1 cellular context compared by ENCODE assay signal in genomic region chr11:8805256-8805655, GRCh38.
A peak's percentile ranks its signal among the peaks of the same experiment; 100 is the strongest.
TF ChIP-seq lines count a peak whose summit lies in the region.

No MANE protein-coding gene starts in this region.

TF ChIP-seq in IMR-90, 13 proteins besides CTCF, POLR2A, EP300 and RAD21 (continued from another document):
- no peak for TF ChIP-seq ELK1 (IDR thresholded peaks at IDR 0.05; ENCODE audit: borderline replicate concordance, low read depth, low read length)
- TF ChIP-seq MXI1 (IDR thresholded peaks at IDR 0.05; ENCODE audit: borderline replicate concordance, low read depth, low read length) = no peak
- TF ChIP-seq BHLHE40 (IDR thresholded peaks at IDR 0.05; ENCODE audit: low read depth, low read length) = no peak
- no peak for TF ChIP-seq SMC3 (IDR thresholded peaks at IDR 0.05; ENCODE audit: low read depth, low read length)
- TF ChIP-seq MAFK (IDR thresholded peaks at IDR 0.05; ENCODE audit: low read depth, low read length) = peak; percentile 78
- TF ChIP-seq MAZ (IDR thresholded peaks at IDR 0.05; ENCODE audit: borderline replicate concordance, low read depth, low read length) = no peak
- no peak for TF ChIP-seq CHD1 (IDR thresholded peaks at IDR 0.05; ENCODE audit: low read depth, low read length)
TF ChIP-seq in IMR-90: peak in this region for 1.
